In the genomic region with DNA sequence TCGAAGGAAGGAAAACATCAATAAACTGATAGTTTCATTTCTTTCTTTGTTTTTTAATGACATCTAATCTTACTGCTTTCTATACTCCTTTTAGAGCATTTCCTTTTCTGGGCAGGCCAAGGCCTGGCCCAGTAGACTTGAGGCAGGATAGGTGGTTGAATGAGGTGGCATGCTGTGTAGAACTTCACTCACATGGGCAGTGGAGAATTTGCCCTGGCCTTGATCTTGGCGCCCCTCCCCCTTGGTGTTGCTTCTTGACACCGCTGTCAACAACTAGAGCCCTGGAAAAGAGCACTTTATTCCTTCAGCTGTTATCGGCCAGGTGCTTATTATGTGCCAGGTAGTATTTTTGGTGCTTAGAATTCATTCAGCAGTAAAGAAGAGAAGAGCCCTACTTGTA, we compare ENCODE assay signal across 28 cellular contexts. TPM values are rescaled to one million over a fixed set of nuclear protein-coding genes. Genes with fewer than 3 reads are reported as not detected.
DNase-seq lines count a peak whose midpoint lies in the region; ATAC-seq and TF ChIP-seq lines count a peak whose summit lies in the region.
"Had no signal": no experiment of that assay in that cellular context is flagged by ENCODE, and none has a peak within 500 bp of the region (broad histone marks: within the 10 kb centered on the region; RNA-seq: fewer than 3 reads in every experiment).

No MANE protein-coding gene starts in this region.

- intact Hi-C loops in CD8-positive, alpha-beta T cell (cut with DNase I, micrococcal nuclease), result no loop called here

- no peak for TF ChIP-seq CTCF in CD8-positive, alpha-beta T cell (IDR thresholded peaks at IDR 0.05)
- TF ChIP-seq CTCF in GM10266 (IDR thresholded peaks at IDR 0.05; ENCODE audit: control insufficient read depth, insufficient read depth, low read depth, missing control alignments), result no peak

- H3K27me3 Mint-ChIP-seq in T-helper 2 cell treated with Interferon-gamma antibody and Interleukin-4, amounts not matched to agents 5 μg/mL and 100 μg/mL, for 36 hours (ENCODE audit: low read depth), result no peaks in the 10 kb centered on the region
- H3K27me3 Mint-ChIP-seq in CD8-positive, alpha-beta T cell (ENCODE audit: low read depth), result no peaks in the 10 kb centered on the region
- no peaks in the 10 kb centered on the region for H3K27me3 Mint-ChIP-seq in activated CD8-positive, alpha-beta T cell treated with anti-CD3 and anti-CD28 coated beads, Interleukin-2, amount 10 ng/mL, durations not matched to agents 7 days and 5 days (ENCODE audit: low read depth)
- no peaks in the 10 kb centered on the region for H3K27me3 Mint-ChIP-seq in naive B cell
- H3K27me3 Mint-ChIP-seq: CD4-positive, alpha-beta T cell had no signal

- H3K36me3 Mint-ChIP-seq in T-helper 2 cell treated with Interferon-gamma antibody and Interleukin-4, amounts not matched to agents 5 μg/mL and 100 μg/mL, for 36 hours (ENCODE audit: low read depth), result peaks cover 56% of the 10 kb centered on the region
- H3K36me3 Mint-ChIP-seq in CD8-positive, alpha-beta T cell, result peaks cover 66% of the 10 kb centered on the region
- peaks cover 55% of the 10 kb centered on the region for H3K36me3 Mint-ChIP-seq in activated CD8-positive, alpha-beta T cell treated with anti-CD3 and anti-CD28 coated beads, Interleukin-2, amount 10 ng/mL, durations not matched to agents 7 days and 5 days (ENCODE audit: low read depth)
- peaks cover 24 to 26% of the 10 kb centered on the region in 2 donors for H3K36me3 Mint-ChIP-seq in naive B cell

- peaks cover 19% of the 10 kb centered on the region for H3K4me1 Mint-ChIP-seq in T-helper 2 cell treated with Interferon-gamma antibody and Interleukin-4, amounts not matched to agents 5 μg/mL and 100 μg/mL, for 36 hours (ENCODE audit: low read depth)
- peaks cover 30% of the 10 kb centered on the region for H3K4me1 Mint-ChIP-seq in CD8-positive, alpha-beta T cell (ENCODE audit: low read depth)
- H3K4me1 Mint-ChIP-seq in activated CD8-positive, alpha-beta T cell treated with anti-CD3 and anti-CD28 coated beads, Interleukin-2, amount 10 ng/mL, durations not matched to agents 7 days and 5 days (ENCODE audit: low read depth), result peaks cover 30% of the 10 kb centered on the region
- peaks cover 0 to 8% (median 5%) of the 10 kb centered on the region in 3 donors for H3K4me1 Mint-ChIP-seq in naive B cell

- no peak for ATAC-seq in CD8-positive, alpha-beta T cell
- ATAC-seq in activated CD8-positive, alpha-beta T cell treated with anti-CD3 and anti-CD28 coated beads, Interleukin-2, amount 10 ng/mL, durations not matched to agents 7 days and 5 days, result no peak
- ATAC-seq in naive B cell (ENCODE audit: low read depth in 2 of 2) (no peak), HG02973 (IDR thresholded peaks at IDR 0.05; ENCODE audit: unreplicated experiment) (no peak)

- no peaks in the 10 kb centered on the region for H3K4me1 ChIP-seq in CD8-positive, alpha-beta T cell (ENCODE audit: insufficient read depth, low read length)
- H3K4me1 ChIP-seq: breast epithelium, psoas muscle had no signal

- POLR2A ChIA-PET in CD8-positive, alpha-beta T cell (lab: Charles Lee), result interaction anchor here (0.8 kb wide), 1 partner anchor 37 kb away, joined by 3 read pairs; the partner anchor contains the start of gene XRCC5
- POLR2A ChIA-PET in activated CD8-positive, alpha-beta T cell treated with anti-CD3 and anti-CD28 coated beads, Interleukin-2, amount 10 ng/mL, durations not matched to agents 7 days and 5 days (lab: Charles Lee), result no interaction called here

- no peak for DNase-seq in T-helper 2 cell treated with Interferon-gamma antibody and Interleukin-4, amounts not matched to agents 5 μg/mL and 100 μg/mL, for 36 hours (ENCODE audit: low spot score)
- no peak for DNase-seq in T-helper 2 cell
- no peak for DNase-seq in CD8-positive, alpha-beta T cell
- no peak for DNase-seq in activated CD8-positive, alpha-beta T cell treated with anti-CD3 and anti-CD28 coated beads, Interleukin-2, amount 10 ng/mL, durations not matched to agents 7 days and 5 days
- DNase-seq in naive B cell, result no peak
- DNase-seq in DMS 273 treated with DMSO at 0.1 percent for 48 hours (lab: John Stamatoyannopoulos, UW), result no peak
- no peak for DNase-seq in GM10266 (ENCODE audit: extremely low spot score)
- DNase-seq: activated CD4-positive, alpha-beta T cell treated with anti-CD3 and anti-CD28 coated beads, Interleukin-2, amount 50 U/mL, for 1 hour; activated effector memory CD4-positive, alpha-beta T cell treated with anti-CD3 and anti-CD28 coated beads, Interleukin-2, amount 50 U/mL, for 16 hours; amniotic stem cell; CD4-positive, alpha-beta T cell; effector CD8-positive, alpha-beta T cell; IMR-90; mammary epithelial cell; NCI-H1048; NCI-H1694; NCI-H2171; NCI-H524; nucleus accumbens; psoas muscle; Right ventricle myocardium superior; stimulated activated CD4-positive, alpha-beta T cell treated with anti-CD3 and anti-CD28 coated beads, Interleukin-15, amount 100 ng/mL, for 24 hours; stimulated activated naive CD4-positive, alpha-beta T cell treated with Interleukin-2 at 50 U/mL for 16 hours; T-helper 9 cell; WERI-Rb-1 had no signal

- peaks cover 54% of the 10 kb centered on the region for H3K36me3 ChIP-seq in CD8-positive, alpha-beta T cell (ENCODE audit: insufficient read depth, low read length)

- no peak overlapping the region for H3K4me3 Mint-ChIP-seq in T-helper 2 cell treated with Interferon-gamma antibody and Interleukin-4, amounts not matched to agents 5 μg/mL and 100 μg/mL, for 36 hours
- no peak overlapping the region for H3K4me3 Mint-ChIP-seq in CD8-positive, alpha-beta T cell
- H3K4me3 Mint-ChIP-seq in activated CD8-positive, alpha-beta T cell treated with anti-CD3 and anti-CD28 coated beads, Interleukin-2, amount 10 ng/mL, durations not matched to agents 7 days and 5 days, result no peak overlapping the region
- no peak overlapping the region for H3K4me3 Mint-ChIP-seq in naive B cell
- H3K4me3 Mint-ChIP-seq: CD4-positive, alpha-beta T cell had no signal

- no peak overlapping the region for H3K27ac ChIP-seq in CD8-positive, alpha-beta T cell (ENCODE audit: low read depth, low read length)
- H3K27ac ChIP-seq: breast epithelium, psoas muscle, thoracic aorta, WERI-Rb-1 had no signal

- CTCF ChIA-PET in CD8-positive, alpha-beta T cell (lab: Charles Lee), result interaction anchor here (0.8 to 2.4 kb wide), 2 partner anchors 113 to 115 kb away, joined by 3 to 9 read pairs; no protein-coding TSS in a partner anchor
- CTCF ChIA-PET in activated CD8-positive, alpha-beta T cell treated with anti-CD3 and anti-CD28 coated beads, Interleukin-2, amount 10 ng/mL, durations not matched to agents 7 days and 5 days (lab: Charles Lee), result interaction anchor here (1.2 kb wide), 1 partner anchor 109 kb away, joined by 3 read pairs; no protein-coding TSS in a partner anchor

- H3K4me3 ChIP-seq in CD8-positive, alpha-beta T cell (ENCODE audit: low read depth, low read length), result no peak overlapping the region
- H3K4me3 ChIP-seq: breast epithelium, psoas muscle, thoracic aorta had no signal

- no peaks in the 10 kb centered on the region for H3K27me3 ChIP-seq in CD8-positive, alpha-beta T cell (ENCODE audit: insufficient read depth, low read length)
- H3K27me3 ChIP-seq: breast epithelium had no signal

- H3K9me3 Mint-ChIP-seq in T-helper 2 cell treated with Interferon-gamma antibody and Interleukin-4, amounts not matched to agents 5 μg/mL and 100 μg/mL, for 36 hours, result no peaks in the 10 kb centered on the region
- H3K9me3 Mint-ChIP-seq in CD8-positive, alpha-beta T cell, result no peaks in the 10 kb centered on the region
- H3K9me3 Mint-ChIP-seq in activated CD8-positive, alpha-beta T cell treated with anti-CD3 and anti-CD28 coated beads, Interleukin-2, amount 10 ng/mL, durations not matched to agents 7 days and 5 days (ENCODE audit: insufficient read depth), result no peaks in the 10 kb centered on the region
- H3K9me3 Mint-ChIP-seq in naive B cell, result no peaks in the 10 kb centered on the region
- H3K9me3 Mint-ChIP-seq: CD4-positive, alpha-beta T cell had no signal

- peak overlapping the region; percentile 15 for H3K27ac Mint-ChIP-seq in T-helper 2 cell treated with Interferon-gamma antibody and Interleukin-4, amounts not matched to agents 5 μg/mL and 100 μg/mL, for 36 hours
- peak overlapping the region; percentile 23 for H3K27ac Mint-ChIP-seq in CD8-positive, alpha-beta T cell
- peak overlapping the region; percentile 13 for H3K27ac Mint-ChIP-seq in activated CD8-positive, alpha-beta T cell treated with anti-CD3 and anti-CD28 coated beads, Interleukin-2, amount 10 ng/mL, durations not matched to agents 7 days and 5 days
- peak overlapping the region in 4 of 6 donors; percentile 60 to 79 (median 68) for H3K27ac Mint-ChIP-seq in naive B cell
- H3K27ac Mint-ChIP-seq: CD4-positive, alpha-beta T cell had no signal

- H3K9me3 ChIP-seq in CD8-positive, alpha-beta T cell (ENCODE audit: low read length), result no peaks in the 10 kb centered on the region
- H3K9me3 ChIP-seq: breast epithelium, psoas muscle, thoracic aorta had no signal

RNA-seq across cellular contexts. Expression of gene XRCC5, which starts 37.4 kb away (rescaled TPM):
- 100 to 1,000 TPM; 120 to 125 TPM for total RNA-seq in CD8-positive, alpha-beta T cell
- 100 to 1,000 TPM; 362 to 394 TPM for total RNA-seq in activated CD8-positive, alpha-beta T cell treated with anti-CD3 and anti-CD28 coated beads, Interleukin-2, amount 10 ng/mL, durations not matched to agents 7 days and 5 days
- polyA plus RNA-seq in naive B cell (ENCODE audit: low read depth in 6 of 6), result 100 to 1,000 TPM; 245 to 322 (median 271) TPM

Comparison
In these comparisons a context has a peak if more than half of its experiments do, and no peak if none do; other contexts are left out.
1. H3K27ac Mint-ChIP-seq: peak in every context shown above with its lines; median percentile 68 in naive B cell; 23 in CD8-positive, alpha-beta T cell; 15 in T-helper 2 cell treated with Interferon-gamma antibody and Interleukin-4, amounts not matched to agents 5 μg/mL and 100 μg/mL, for 36 hours; 13 in activated CD8-positive, alpha-beta T cell treated with anti-CD3 and anti-CD28 coated beads, Interleukin-2, amount 10 ng/mL, durations not matched to agents 7 days and 5 days.